23 cellular contexts compared by ENCODE assay signal in genomic region chr17:76255801-76256429, GRCh38. TPM values are rescaled to one million over a fixed set of nuclear protein-coding genes. Genes with fewer than 3 reads are reported as not detected.
DNase-seq lines count a peak whose midpoint lies in the region; ATAC-seq and TF ChIP-seq lines count a peak whose summit lies in the region.
"Had no signal": no experiment of that assay in that cellular context is flagged by ENCODE, and none has a peak within 500 bp of the region (broad histone marks: within the 10 kb centered on the region; RNA-seq: fewer than 3 reads in every experiment).

No MANE protein-coding gene starts in this region.

- CTCF ChIA-PET in activated CD4-positive, alpha-beta T cell treated with anti-CD3 and anti-CD28 coated beads, Interleukin-2, amount 10 ng/mL, durations not matched to agents 7 days and 5 days (lab: Charles Lee) = interaction anchor here (0.8 to 1.2 kb wide), 4 partner anchors 9 to 56 kb away, joined by 3 to 6 read pairs (median 4); no protein-coding TSS in a partner anchor
- CTCF ChIA-PET in CD8-positive, alpha-beta T cell (lab: Charles Lee) = interaction anchor here (1.0 to 3.6 kb wide), 6 partner anchors 10 to 135 kb away, joined by 4 to 14 read pairs (median 6); no protein-coding TSS in a partner anchor
- CTCF ChIA-PET in activated CD8-positive, alpha-beta T cell treated with anti-CD3 and anti-CD28 coated beads, Interleukin-2, amount 10 ng/mL, durations not matched to agents 7 days and 5 days (lab: Charles Lee) = interaction anchor here (0.9 to 3.1 kb wide), 11 partner anchors 9 to 136 kb away, joined by 3 to 24 read pairs (median 5); partner anchors contain the start of gene UBALD2

- H3K27ac ChIP-seq in CD8-positive, alpha-beta T cell (ENCODE audit: low read depth, low read length) = peak overlapping the region; percentile 32
- H3K27ac ChIP-seq in adrenal gland = no peak overlapping the region
- H3K27ac ChIP-seq: esophagus muscularis mucosa, gastroesophageal sphincter, HL-60, PC-9 had no signal

- peaks cover 17% of the 10 kb centered on the region for H3K36me3 Mint-ChIP-seq in activated CD4-positive, alpha-beta T cell treated with anti-CD3 and anti-CD28 coated beads, Interleukin-2, amount 10 ng/mL, durations not matched to agents 7 days and 5 days (ENCODE audit: low read depth)
- no peaks in the 10 kb centered on the region for H3K36me3 Mint-ChIP-seq in CD8-positive, alpha-beta T cell
- H3K36me3 Mint-ChIP-seq in activated CD8-positive, alpha-beta T cell treated with anti-CD3 and anti-CD28 coated beads, Interleukin-2, amount 10 ng/mL, durations not matched to agents 7 days and 5 days (ENCODE audit: low read depth) = peaks cover 36% of the 10 kb centered on the region

- H3K9me3 ChIP-seq in CD8-positive, alpha-beta T cell (ENCODE audit: low read length) = no peaks in the 10 kb centered on the region
- H3K9me3 ChIP-seq in mucosa of descending colon = no peaks in the 10 kb centered on the region
- no peaks in the 10 kb centered on the region for H3K9me3 ChIP-seq in adrenal gland (replicated peaks in 1 of 3)
- H3K9me3 ChIP-seq: A549, esophagus muscularis mucosa, gastroesophageal sphincter had no signal

- TF ChIP-seq POLR2A in adrenal gland (IDR thresholded peaks at IDR 0.05) = no peak

- TF ChIP-seq CTCF in CD8-positive, alpha-beta T cell (IDR thresholded peaks at IDR 0.05) = no peak
- TF ChIP-seq CTCF in mucosa of descending colon (IDR thresholded peaks at IDR 0.05) = no peak
- TF ChIP-seq CTCF in adrenal gland (IDR thresholded peaks at IDR 0.05) = no peak

- no peaks in the 10 kb centered on the region for H3K27me3 Mint-ChIP-seq in activated CD4-positive, alpha-beta T cell treated with anti-CD3 and anti-CD28 coated beads, Interleukin-2, amount 10 ng/mL, durations not matched to agents 7 days and 5 days
- no peaks in the 10 kb centered on the region for H3K27me3 Mint-ChIP-seq in CD8-positive, alpha-beta T cell (ENCODE audit: low read depth)
- no peaks in the 10 kb centered on the region for H3K27me3 Mint-ChIP-seq in activated CD8-positive, alpha-beta T cell treated with anti-CD3 and anti-CD28 coated beads, Interleukin-2, amount 10 ng/mL, durations not matched to agents 7 days and 5 days (ENCODE audit: low read depth)
- H3K27me3 Mint-ChIP-seq: progenitor cell of endocrine pancreas had no signal

- peaks cover 11% of the 10 kb centered on the region for H3K9me3 Mint-ChIP-seq in activated CD4-positive, alpha-beta T cell treated with anti-CD3 and anti-CD28 coated beads, Interleukin-2, amount 10 ng/mL, durations not matched to agents 7 days and 5 days
- peaks cover 2% of the 10 kb centered on the region for H3K9me3 Mint-ChIP-seq in CD8-positive, alpha-beta T cell
- peaks cover 16% of the 10 kb centered on the region for H3K9me3 Mint-ChIP-seq in activated CD8-positive, alpha-beta T cell treated with anti-CD3 and anti-CD28 coated beads, Interleukin-2, amount 10 ng/mL, durations not matched to agents 7 days and 5 days (ENCODE audit: insufficient read depth)

- H3K36me3 ChIP-seq in CD8-positive, alpha-beta T cell (ENCODE audit: insufficient read depth, low read length) = no peaks in the 10 kb centered on the region
- H3K36me3 ChIP-seq in mucosa of descending colon (ENCODE audit: low read depth) = no peaks in the 10 kb centered on the region
- no peaks in the 10 kb centered on the region for H3K36me3 ChIP-seq in adrenal gland (replicated peaks in 1 of 2)
- H3K36me3 ChIP-seq: BLaER1 treated with 17β-estradiol and CSF1 and Interleukin-3, amounts not matched to agents 10 nM and 100 nM; esophagus muscularis mucosa; gastroesophageal sphincter had no signal

- H3K27ac Mint-ChIP-seq in activated CD4-positive, alpha-beta T cell treated with anti-CD3 and anti-CD28 coated beads, Interleukin-2, amount 10 ng/mL, durations not matched to agents 7 days and 5 days = peak overlapping the region; percentile 88
- H3K27ac Mint-ChIP-seq in CD8-positive, alpha-beta T cell = peak overlapping the region; percentile 94
- H3K27ac Mint-ChIP-seq in activated CD8-positive, alpha-beta T cell treated with anti-CD3 and anti-CD28 coated beads, Interleukin-2, amount 10 ng/mL, durations not matched to agents 7 days and 5 days = peak overlapping the region; percentile 90

- H3K27me3 ChIP-seq in CD8-positive, alpha-beta T cell (ENCODE audit: insufficient read depth, low read length) = no peaks in the 10 kb centered on the region
- no peaks in the 10 kb centered on the region for H3K27me3 ChIP-seq in adrenal gland
- H3K27me3 ChIP-seq: BLaER1 treated with 17β-estradiol and CSF1 and Interleukin-3, amounts not matched to agents 10 nM and 100 nM had no signal

- intact Hi-C loops in CD8-positive, alpha-beta T cell (cut with DNase I, micrococcal nuclease) = loop anchor here (1.0 to 2.0 kb wide), 2 partner anchors 8 to 15 kb away; partner anchors contain the start of gene RNF157 (in 1 of the 2)
- intact Hi-C loops in mucosa of descending colon (cut with DNase I, micrococcal nuclease) (no loop called here), adrenal gland (cut with DNase I) (no loop called here)

- no peak for DNase-seq in activated CD4-positive, alpha-beta T cell treated with anti-CD3 and anti-CD28 coated beads, Interleukin-2, amount 10 ng/mL, durations not matched to agents 7 days and 5 days
- no peak for DNase-seq in activated CD4-positive, alpha-beta T cell treated with anti-CD3 and anti-CD28 coated beads for 48 hours
- no peak for DNase-seq in CD8-positive, alpha-beta T cell
- DNase-seq in activated CD8-positive, alpha-beta T cell treated with anti-CD3 and anti-CD28 coated beads, Interleukin-2, amount 10 ng/mL, durations not matched to agents 7 days and 5 days = no peak
- peak in 2 of 3 donors; percentile 12 to 18 for DNase-seq in mucosa of descending colon
- no peak for DNase-seq in NCI-H1092 treated with DMSO at 0.1 percent for 48 hours (lab: John Stamatoyannopoulos, UW)
- DNase-seq in adrenal gland = no peak
- DNase-seq in Kasumi-1 (lab: John Stamatoyannopoulos, UW) = no peak
- DNase-seq: anterior cingulate cortex; IMR-90; left cardiac atrium; MM.1S; NCI-H146; NCI-H2227 treated with DMSO at 0.1 percent for 48 hours; PC-9; stimulated activated CD4-positive, alpha-beta T cell treated with anti-CD3 and anti-CD28 coated beads, Interleukin-4, amount 100 ng/mL, for 1 hour had no signal

- 65 to 72% (median 70%) methylated on average over 5 to 6 of the region's 6 CpGs for WGBS in adrenal gland, 4 donors

- peaks cover 44% of the 10 kb centered on the region for H3K4me1 ChIP-seq in CD8-positive, alpha-beta T cell (ENCODE audit: insufficient read depth, low read length)
- H3K4me1 ChIP-seq in mucosa of descending colon (ENCODE audit: low read depth) (peaks cover 33% of the 10 kb centered on the region), adrenal gland (replicated peaks in 1 of 2) (peaks cover 7 to 17% of the 10 kb centered on the region in 2 donors)

- no peak for ATAC-seq in CD8-positive, alpha-beta T cell
- no peak for ATAC-seq in activated CD8-positive, alpha-beta T cell treated with anti-CD3 and anti-CD28 coated beads, Interleukin-2, amount 10 ng/mL, durations not matched to agents 7 days and 5 days
- no peak for ATAC-seq in mucosa of descending colon
- ATAC-seq: A549, gastroesophageal sphincter, left cardiac atrium had no signal

- peaks cover 62% of the 10 kb centered on the region for H3K4me1 Mint-ChIP-seq in activated CD4-positive, alpha-beta T cell treated with anti-CD3 and anti-CD28 coated beads, Interleukin-2, amount 10 ng/mL, durations not matched to agents 7 days and 5 days
- peaks cover 54% of the 10 kb centered on the region for H3K4me1 Mint-ChIP-seq in CD8-positive, alpha-beta T cell (ENCODE audit: low read depth)
- peaks cover 63% of the 10 kb centered on the region for H3K4me1 Mint-ChIP-seq in activated CD8-positive, alpha-beta T cell treated with anti-CD3 and anti-CD28 coated beads, Interleukin-2, amount 10 ng/mL, durations not matched to agents 7 days and 5 days (ENCODE audit: low read depth)

- peak overlapping the region; percentile 16 for H3K4me3 ChIP-seq in CD8-positive, alpha-beta T cell (ENCODE audit: low read depth, low read length)
- no peak overlapping the region for H3K4me3 ChIP-seq in mucosa of descending colon
- no peak overlapping the region for H3K4me3 ChIP-seq in adrenal gland
- H3K4me3 ChIP-seq: A549; BLaER1 treated with 17β-estradiol and CSF1 and Interleukin-3, amounts not matched to agents 10 nM and 100 nM; esophagus muscularis mucosa; gastroesophageal sphincter; PC-9; skin epidermis had no signal

- POLR2A ChIA-PET in activated CD4-positive, alpha-beta T cell treated with anti-CD3 and anti-CD28 coated beads, Interleukin-2, amount 10 ng/mL, durations not matched to agents 7 days and 5 days (lab: Charles Lee) = interaction anchor here (0.7 to 1.7 kb wide), 6 partner anchors 9 to 476 kb away, joined by 3 to 9 read pairs (median 4); a partner anchor contains a TSS
- POLR2A ChIA-PET in CD8-positive, alpha-beta T cell (lab: Charles Lee) = interaction anchor here (0.7 to 7.0 kb wide), 12 partner anchors 9 to 115 kb away, joined by 3 to 121 read pairs (median 8); partner anchors contain the start of genes FOXJ1 and UBALD2
- POLR2A ChIA-PET in activated CD8-positive, alpha-beta T cell treated with anti-CD3 and anti-CD28 coated beads, Interleukin-2, amount 10 ng/mL, durations not matched to agents 7 days and 5 days (lab: Charles Lee) = interaction anchor here (0.8 to 17.8 kb wide), 18 partner anchors 10 to 129 kb away, joined by 3 to 807 read pairs (median 8); partner anchors contain the start of genes FOXJ1 and UBALD2

- H3K4me3 Mint-ChIP-seq in activated CD4-positive, alpha-beta T cell treated with anti-CD3 and anti-CD28 coated beads, Interleukin-2, amount 10 ng/mL, durations not matched to agents 7 days and 5 days = no peak overlapping the region
- H3K4me3 Mint-ChIP-seq in CD8-positive, alpha-beta T cell = peak overlapping the region; percentile 72
- peak overlapping the region; percentile 69 for H3K4me3 Mint-ChIP-seq in activated CD8-positive, alpha-beta T cell treated with anti-CD3 and anti-CD28 coated beads, Interleukin-2, amount 10 ng/mL, durations not matched to agents 7 days and 5 days

RNA-seq across cellular contexts. Expression of gene UBALD2, which starts 9.2 kb away (rescaled TPM):
- 100 to 1,000 TPM; 319 to 399 TPM for total RNA-seq in activated CD4-positive, alpha-beta T cell treated with anti-CD3 and anti-CD28 coated beads, Interleukin-2, amount 10 ng/mL, durations not matched to agents 7 days and 5 days
- total RNA-seq in CD8-positive, alpha-beta T cell = 100 to 1,000 TPM; 241 to 249 TPM
- 100 to 1,000 TPM; 318 to 359 TPM for total RNA-seq in activated CD8-positive, alpha-beta T cell treated with anti-CD3 and anti-CD28 coated beads, Interleukin-2, amount 10 ng/mL, durations not matched to agents 7 days and 5 days
- total RNA-seq in mucosa of descending colon (100 to 1,000 TPM in 1 of 3 donors, 10 to 100 TPM in 2; 46.6 to 132 (median 99.1) TPM), adrenal gland (10 to 100 TPM in 6 of 8 donors, 1 to 10 TPM in 2; 5.4 to 71.2 (median 19.4) TPM)
- polyA plus RNA-seq in adrenal gland = 10 to 100 TPM in 2 of 3 donors, 1 to 10 TPM in 1; 5.2 to 18.2 (median 15.6) TPM

RNA-seq across cellular contexts. Expression of gene RNF157, which starts 15.6 kb away (rescaled TPM):
- 100 to 1,000 TPM; 121 to 129 TPM for total RNA-seq in activated CD4-positive, alpha-beta T cell treated with anti-CD3 and anti-CD28 coated beads, Interleukin-2, amount 10 ng/mL, durations not matched to agents 7 days and 5 days
- 10 to 100 TPM; 22.3 to 25.5 TPM for total RNA-seq in CD8-positive, alpha-beta T cell
- total RNA-seq in activated CD8-positive, alpha-beta T cell treated with anti-CD3 and anti-CD28 coated beads, Interleukin-2, amount 10 ng/mL, durations not matched to agents 7 days and 5 days = 100 to 1,000 TPM; 150 to 165 TPM
- total RNA-seq in mucosa of descending colon (10 to 100 TPM; 11.6 to 45.8 (median 17.5) TPM), adrenal gland (1 to 10 TPM; 2.6 to 6.1 (median 4.7) TPM)
- 1 to 10 TPM; 3.0 to 4.7 (median 4.1) TPM for polyA plus RNA-seq in adrenal gland

RNA-seq across cellular contexts. Expression of gene QRICH2, which starts 52.2 kb away (rescaled TPM):
- total RNA-seq in activated CD4-positive, alpha-beta T cell treated with anti-CD3 and anti-CD28 coated beads, Interleukin-2, amount 10 ng/mL, durations not matched to agents 7 days and 5 days = 1 to 10 TPM; 3.6 to 3.7 TPM
- 1 to 10 TPM; 1.4 to 2.1 TPM for total RNA-seq in CD8-positive, alpha-beta T cell
- 1 to 10 TPM; 3.7 to 4.8 TPM for total RNA-seq in activated CD8-positive, alpha-beta T cell treated with anti-CD3 and anti-CD28 coated beads, Interleukin-2, amount 10 ng/mL, durations not matched to agents 7 days and 5 days
- total RNA-seq in mucosa of descending colon = 1 to 10 TPM; 1.6 to 4.7 (median 3.2) TPM
- 1 to 10 TPM in 5 of 8 donors, under 1 TPM in 3; 0.12 to 3.3 (median 1.2) TPM for total RNA-seq in adrenal gland
- 10 to 100 TPM in 1 of 3 donors, 1 to 10 TPM in 1, under 1 TPM in 1; 0.09 to 14.2 (median 4.8) TPM for polyA plus RNA-seq in adrenal gland

Comparison
In these comparisons a context has a peak if more than half of its experiments do, and no peak if none do; other contexts are left out.
1. DNase-seq: peak in mucosa of descending colon (2 of 3); none in activated CD4-positive, alpha-beta T cell treated with anti-CD3 and anti-CD28 coated beads, Interleukin-2, amount 10 ng/mL, durations not matched to agents 7 days and 5 days (single experiment), activated CD4-positive, alpha-beta T cell treated with anti-CD3 and anti-CD28 coated beads for 48 hours (single experiment), CD8-positive, alpha-beta T cell (0 of 7), activated CD8-positive, alpha-beta T cell treated with anti-CD3 and anti-CD28 coated beads, Interleukin-2, amount 10 ng/mL, durations not matched to agents 7 days and 5 days (single experiment), NCI-H1092 treated with DMSO at 0.1 percent for 48 hours (single experiment), adrenal gland (0 of 7) and Kasumi-1 (0 of 2).
2. intact Hi-C loops: an anchor here in CD8-positive, alpha-beta T cell (1.0 to 2.0 kb wide); none called in mucosa of descending colon and adrenal gland.
3. Peak in every context shown above with its lines, with median percentiles within 50 percentile points of each other: H3K27ac Mint-ChIP-seq.